Comparison of ENCODE assay signal across 12 cellular contexts in the genomic region with DNA sequence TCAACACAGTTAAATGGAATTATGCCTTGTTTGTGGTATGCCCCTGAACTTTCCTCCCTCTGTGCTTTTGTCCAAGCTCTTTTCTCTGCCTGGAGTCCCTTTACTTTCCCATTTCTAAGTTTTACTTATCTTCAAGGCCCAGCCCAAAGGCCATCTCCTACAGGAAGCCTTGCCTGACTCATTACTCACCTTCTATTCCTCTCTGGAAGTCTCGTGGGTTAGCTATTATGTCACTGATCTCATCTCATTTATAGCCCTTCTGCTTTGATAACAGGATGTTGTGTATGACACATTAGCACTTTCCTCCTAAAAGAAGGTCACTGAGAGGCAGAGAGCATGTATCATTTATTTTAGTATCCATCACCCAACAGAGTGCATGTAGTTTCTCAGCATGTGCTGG.
DNase-seq lines count a peak whose midpoint lies in the region; ATAC-seq and TF ChIP-seq lines count a peak whose summit lies in the region.
"Had no signal": no experiment of that assay in that cellular context is flagged by ENCODE, and none has a peak within 500 bp of the region (broad histone marks: within the 10 kb centered on the region; RNA-seq: fewer than 3 reads in every experiment).

No MANE protein-coding gene starts in this region.

- no peak overlapping the region for H3K27ac Mint-ChIP-seq in T-helper 17 cell

- ATAC-seq in HG03378 (IDR thresholded peaks at IDR 0.05; ENCODE audit: unreplicated experiment), result no peak
- no peak for ATAC-seq in T-helper 17 cell

- H3K36me3 Mint-ChIP-seq in T-helper 17 cell (ENCODE audit: low read depth), result peaks cover 9% of the 10 kb centered on the region

- H3K9me3 ChIP-seq in T-helper 17 cell (ENCODE audit: control insufficient read depth, low read length, poor library complexity, severe bottlenecking), result no peaks in the 10 kb centered on the region

- H3K4me3 ChIP-seq in AG10803 (ENCODE audit: low read length), result no peak overlapping the region
- H3K4me3 ChIP-seq: coronary artery, skin epidermis had no signal

- peaks cover 5% of the 10 kb centered on the region for H3K4me1 Mint-ChIP-seq in T-helper 17 cell

- TF ChIP-seq CTCF in AG10803 (conservative IDR thresholded peaks at IDR 0.05; ENCODE audit: low read length), result no peak

- H3K4me3 Mint-ChIP-seq in T-helper 17 cell, result no peak overlapping the region

- DNase-seq in AG10803 (ENCODE audit: low read depth), result peak; percentile 26
- DNase-seq in HT1080 (ENCODE audit: low read depth), result peak; percentile 92
- DNase-seq in amniotic epithelial cell (ENCODE audit: low read depth), result peak; percentile 68
- peak; percentile 94 for DNase-seq in kidney tubule cell (ENCODE audit: low spot score)
- DNase-seq in MV-4-11 (lab: John Stamatoyannopoulos, UW), result no peak
- DNase-seq in NCI-H2107 (lab: John Stamatoyannopoulos, UW), result no peak
- DNase-seq in T-helper 17 cell, result no peak
- DNase-seq: activated effector memory CD4-positive, alpha-beta T cell treated with Interleukin-2 at 50 U/mL for 16 hours; NCI-H2081 had no signal

- peaks cover 44% of the 10 kb centered on the region for H3K27me3 Mint-ChIP-seq in T-helper 17 cell

Comparison
In these comparisons a context has a peak if more than half of its experiments do, and no peak if none do; other contexts are left out.
1. DNase-seq: peak in AG10803 (single experiment), HT1080 (single experiment), amniotic epithelial cell (single experiment) and kidney tubule cell (single experiment); none in MV-4-11 (single experiment), NCI-H2107 (single experiment) and T-helper 17 cell (0 of 3).